14 cellular contexts compared by ENCODE assay signal in genomic region chr2:58870704-58871103, GRCh38.
DNase-seq lines count a peak whose midpoint lies in the region; ATAC-seq and TF ChIP-seq lines count a peak whose summit lies in the region.
"Had no signal": no experiment of that assay in that cellular context is flagged by ENCODE, and none has a peak within 500 bp of the region (broad histone marks: within the 10 kb centered on the region; RNA-seq: fewer than 3 reads in every experiment).

No MANE protein-coding gene starts in this region.

- no peaks in the 10 kb centered on the region for H3K36me3 Mint-ChIP-seq in effector memory CD8-positive, alpha-beta T cell (ENCODE audit: insufficient read depth)
- no peaks in the 10 kb centered on the region for H3K36me3 Mint-ChIP-seq in CD14-positive monocyte
- H3K36me3 Mint-ChIP-seq: natural killer cell had no signal

- CTCF ChIA-PET in SK-N-SH (lab: Yijun Ruan, JAX): no interaction called here

- H3K36me3 ChIP-seq in SK-N-SH (replicated peaks in 1 of 2; ENCODE audit: control insufficient read depth in 1 of 2, insufficient read depth in 2 of 2, low read length in 1 of 2) (no peaks in the 10 kb centered on the region), adrenal gland (replicated peaks in 1 of 2) (no peaks in the 10 kb centered on the region)

- ATAC-seq in GM19468 (IDR thresholded peaks at IDR 0.05; ENCODE audit: extremely low read depth, unreplicated experiment) (peak; percentile 62), HG03159 (IDR thresholded peaks at IDR 0.05; ENCODE audit: unreplicated experiment) (peak; percentile 66)
- no peak for ATAC-seq in effector memory CD8-positive, alpha-beta T cell (replicated peaks)
- ATAC-seq: natural killer cell had no signal

- H2AFZ ChIP-seq in SK-N-SH (ENCODE audit: low read depth): no peak overlapping the region

- no peak for TF ChIP-seq EP300 in SK-N-SH (IDR thresholded peaks at IDR 0.05; ENCODE audit: borderline replicate concordance in 1 of 2, low read depth in 1 of 2, low read length in 1 of 2)

- TF ChIP-seq CTCF in SK-N-SH (IDR thresholded peaks at IDR 0.05) (no peak), CD14-positive monocyte (IDR thresholded peaks at IDR 0.05) (no peak), adrenal gland (IDR thresholded peaks at IDR 0.05) (no peak)

- H3K27me3 Mint-ChIP-seq in effector memory CD8-positive, alpha-beta T cell: no peaks in the 10 kb centered on the region
- peaks cover 0 to 2% (median 0%) of the 10 kb centered on the region in 3 donors for H3K27me3 Mint-ChIP-seq in CD14-positive monocyte (ENCODE audit: low read depth in 3 of 3)
- H3K27me3 Mint-ChIP-seq: stimulated activated naive CD8-positive, alpha-beta T cell treated with anti-CD3 and anti-CD28 coated beads, Interleukin-15, Interleukin-2, amounts not matched to agents 100 ng/mL and 50 ng/mL, for 24 hours had no signal

- no peak overlapping the region for H3K9ac ChIP-seq in SK-N-SH

- H3K79me2 ChIP-seq in SK-N-SH (ENCODE audit: insufficient read depth): no peaks in the 10 kb centered on the region

- no peak overlapping the region for H3K4me3 ChIP-seq in SK-N-SH (ENCODE audit: low read depth in 2 of 2, low read length in 1 of 2)
- H3K4me3 ChIP-seq in adrenal gland: no peak overlapping the region

- no peak overlapping the region for H3K4me3 Mint-ChIP-seq in effector memory CD8-positive, alpha-beta T cell
- H3K4me3 Mint-ChIP-seq in CD14-positive monocyte: no peak overlapping the region
- H3K4me3 Mint-ChIP-seq: natural killer cell; stimulated activated naive CD8-positive, alpha-beta T cell treated with anti-CD3 and anti-CD28 coated beads, Interleukin-15, Interleukin-2, amounts not matched to agents 100 ng/mL and 50 ng/mL, for 24 hours had no signal

- intact Hi-C loops in CD14-positive monocyte (cut with micrococcal nuclease): no loop called here
- intact Hi-C loops in adrenal gland (cut with DNase I): no loop called here

- H4K20me1 ChIP-seq in SK-N-SH (ENCODE audit: insufficient read depth): no peaks in the 10 kb centered on the region

- POLR2A ChIA-PET in SK-N-SH (lab: Yijun Ruan, JAX): no interaction called here

- no peak for TF ChIP-seq RAD21 in SK-N-SH (IDR thresholded peaks at IDR 0.05; ENCODE audit: low read length)

- H3K4me1 ChIP-seq in SK-N-SH (ENCODE audit: control insufficient read depth in 1 of 2, insufficient read depth in 2 of 2, low read depth in 1 of 2, low read length in 1 of 2) (no peaks in the 10 kb centered on the region), adrenal gland (replicated peaks in 1 of 2) (no peaks in the 10 kb centered on the region)

- 5% methylated on average over 2 of the region's 2 CpGs for WGBS in SK-N-SH (ENCODE audit: low lambda C conversion rate)
- 52 to 76% (median 59%) methylated on average over 2 of the region's 2 CpGs for WGBS in adrenal gland, 4 donors

- DNase-seq in ELR (ENCODE audit: low read depth): peak; percentile 15
- no peak for DNase-seq in SK-N-SH
- no peak for DNase-seq in effector memory CD8-positive, alpha-beta T cell
- no peak for DNase-seq in CD14-positive monocyte (ENCODE audit: low spot score)
- no peak for DNase-seq in SIG-M5 treated with dmso at 0.1 percent for 504 hours (lab: John Stamatoyannopoulos, UW; ENCODE audit: unreplicated experiment)
- no peak for DNase-seq in adrenal gland
- DNase-seq: DMS79 treated with DMSO at 0.1 percent for 48 hours; effector CD4-positive, alpha-beta T cell; natural killer cell; NCI-H524 treated with DMSO at 0.1 percent for 48 hours; stimulated activated CD4-positive, alpha-beta T cell treated with anti-CD3 and anti-CD28 coated beads, Interleukin-15, amount 100 ng/mL, for 24 hours had no signal

- no peaks in the 10 kb centered on the region for H3F3A ChIP-seq in SK-N-SH (replicated peaks; ENCODE audit: insufficient read depth)

- no peak overlapping the region for H3K27ac Mint-ChIP-seq in effector memory CD8-positive, alpha-beta T cell
- H3K27ac Mint-ChIP-seq in CD14-positive monocyte: no peak overlapping the region
- H3K27ac Mint-ChIP-seq: natural killer cell; stimulated activated naive CD8-positive, alpha-beta T cell treated with anti-CD3 and anti-CD28 coated beads, Interleukin-15, Interleukin-2, amounts not matched to agents 100 ng/mL and 50 ng/mL, for 24 hours had no signal

- H3K9me2 ChIP-seq in SK-N-SH: no peaks in the 10 kb centered on the region

- peaks cover 1 to 7% of the 10 kb centered on the region in 2 donors for H3K9me3 Mint-ChIP-seq in effector memory CD8-positive, alpha-beta T cell
- peaks cover 0 to 3% (median 0%) of the 10 kb centered on the region in 7 donors for H3K9me3 Mint-ChIP-seq in CD14-positive monocyte
- H3K9me3 Mint-ChIP-seq: stimulated activated naive CD8-positive, alpha-beta T cell treated with anti-CD3 and anti-CD28 coated beads, Interleukin-15, Interleukin-2, amounts not matched to agents 100 ng/mL and 50 ng/mL, for 24 hours had no signal

- no peak for TF ChIP-seq POLR2A in adrenal gland (IDR thresholded peaks at IDR 0.05)

- H3K27ac ChIP-seq in SK-N-SH (ENCODE audit: low read depth in 2 of 2, low read length in 1 of 2) (no peak overlapping the region), adrenal gland (no peak overlapping the region)

- H3K27me3 ChIP-seq in SK-N-SH (ENCODE audit: insufficient read depth): no peaks in the 10 kb centered on the region
- H3K27me3 ChIP-seq in adrenal gland: no peaks in the 10 kb centered on the region

- H3K4me1 Mint-ChIP-seq in effector memory CD8-positive, alpha-beta T cell (ENCODE audit: low read depth in 2 of 2): no peaks in the 10 kb centered on the region
- H3K4me1 Mint-ChIP-seq in CD14-positive monocyte: no peaks in the 10 kb centered on the region
- H3K4me1 Mint-ChIP-seq: natural killer cell had no signal

- no peaks in the 10 kb centered on the region for H3K9me3 ChIP-seq in SK-N-SH
- no peaks in the 10 kb centered on the region for H3K9me3 ChIP-seq in adrenal gland (replicated peaks in 1 of 3)

- no peak overlapping the region for H3K4me2 ChIP-seq in SK-N-SH

TF ChIP-seq in SK-N-SH, 30 proteins besides CTCF, POLR2A, EP300 and RAD21 (continues in another document):
- no peak for TF ChIP-seq YY1 (IDR thresholded peaks at IDR 0.05; ENCODE audit: low read depth)
- TF ChIP-seq ZBTB33 (IDR thresholded peaks at IDR 0.05; ENCODE audit: borderline replicate concordance, low read depth): no peak
- peak; percentile 88 for TF ChIP-seq USF1 (IDR thresholded peaks at IDR 0.05; ENCODE audit: borderline replicate concordance, low read depth)
- no peak for TF ChIP-seq RCOR1 (IDR thresholded peaks at IDR 0.05; ENCODE audit: low read length)
- TF ChIP-seq RXRA (IDR thresholded peaks at IDR 0.05; ENCODE audit: borderline replicate concordance, low read depth): no peak
- no peak for TF ChIP-seq MEF2A (IDR thresholded peaks at IDR 0.05; ENCODE audit: borderline replicate concordance, low read depth)
- TF ChIP-seq GABPA (IDR thresholded peaks at IDR 0.05; ENCODE audit: low read depth): no peak
- TF ChIP-seq SIN3A (IDR thresholded peaks at IDR 0.05; ENCODE audit: borderline replicate concordance, low read depth, low read length): no peak
- TF ChIP-seq ELF1 (IDR thresholded peaks at IDR 0.05): peak; percentile 69; the same call in 1 of the 2 replicates
- TF ChIP-seq JUND (IDR thresholded peaks at IDR 0.05): no peak
- no peak for TF ChIP-seq IRF3 (IDR thresholded peaks at IDR 0.05; ENCODE audit: low read depth, low read length)
